In genomic region chr5:152584103-152584502, GRCh38 we compare ENCODE assay signal across 9 cellular contexts.
"Had no signal": no experiment of that assay in that cellular context is flagged by ENCODE, and none has a peak within 500 bp of the region (broad histone marks: within the 10 kb centered on the region; RNA-seq: fewer than 3 reads in every experiment).

No MANE protein-coding gene starts in this region.

- FAIRE-seq: H1, H54, HepG2 had no signal

- H3K36me3 Mint-ChIP-seq: IgD-negative memory B cell had no signal

- H3K27ac ChIP-seq: HL-60 had no signal

- H3K4me3 ChIP-seq: GM23338 had no signal

- DNase-seq: H9, HCEC 1CT, KBM-7 had no signal

- H3K27ac Mint-ChIP-seq: GM23338 had no signal

- H3K4me3 Mint-ChIP-seq: GM23338, H9 had no signal

- H3K4me1 Mint-ChIP-seq: GM23338, H9, IgD-negative memory B cell had no signal
